Comparison of ENCODE assay signal across 15 cellular contexts in genomic region chr4:54359919-54360650, GRCh38.
A peak's percentile ranks its signal among the peaks of the same experiment; 100 is the strongest.
DNase-seq lines count a peak whose midpoint lies in the region; ATAC-seq and TF ChIP-seq lines count a peak whose summit lies in the region.
"Had no signal": no experiment of that assay in that cellular context is flagged by ENCODE, and none has a peak within 500 bp of the region (broad histone marks: within the 10 kb centered on the region; RNA-seq: fewer than 3 reads in every experiment).

No MANE protein-coding gene starts in this region.

- no peak overlapping the region for H3K4me3 Mint-ChIP-seq in activated CD4-positive, alpha-beta T cell treated with anti-CD3 and anti-CD28 coated beads, Interleukin-2, amount 10 ng/mL, durations not matched to agents 24 days and 14 days
- H3K4me3 Mint-ChIP-seq in activated T-cell treated with anti-CD3 and anti-CD28 coated beads, Interleukin-2, amount 50 U/mL, for 24 hours = no peak overlapping the region
- H3K4me3 Mint-ChIP-seq in nephron progenitor cell = no peak overlapping the region
- H3K4me3 Mint-ChIP-seq: CD8-positive, alpha-beta T cell; HFFc6; T-cell had no signal

- ATAC-seq in GM21360 (IDR thresholded peaks at IDR 0.05; ENCODE audit: unreplicated experiment) (peak; percentile 80), HG03108 (IDR thresholded peaks at IDR 0.05; ENCODE audit: unreplicated experiment) (peak; percentile 52)
- ATAC-seq: CD8-positive, alpha-beta T cell; T-cell had no signal

- intact Hi-C loops in activated CD4-positive, alpha-beta T cell treated with anti-CD3 and anti-CD28 coated beads, Interleukin-2, amount 10 ng/mL, durations not matched to agents 24 days and 14 days (cut with micrococcal nuclease) = no loop called here

- no peak overlapping the region for H3K4me3 ChIP-seq in GM12865 (ENCODE audit: low read depth, low read length)
- H3K4me3 ChIP-seq: PC-9 had no signal

- H3K4me1 Mint-ChIP-seq in activated CD4-positive, alpha-beta T cell treated with anti-CD3 and anti-CD28 coated beads, Interleukin-2, amount 10 ng/mL, durations not matched to agents 24 days and 14 days = no peaks in the 10 kb centered on the region
- no peaks in the 10 kb centered on the region for H3K4me1 Mint-ChIP-seq in activated T-cell treated with anti-CD3 and anti-CD28 coated beads, Interleukin-2, amount 50 U/mL, for 24 hours (ENCODE audit: low read depth)
- no peaks in the 10 kb centered on the region for H3K4me1 Mint-ChIP-seq in nephron progenitor cell
- H3K4me1 Mint-ChIP-seq: T-cell had no signal

- peaks cover 4% of the 10 kb centered on the region for H3K27me3 Mint-ChIP-seq in activated CD4-positive, alpha-beta T cell treated with anti-CD3 and anti-CD28 coated beads, Interleukin-2, amount 10 ng/mL, durations not matched to agents 24 days and 14 days
- H3K27me3 Mint-ChIP-seq in activated T-cell treated with anti-CD3 and anti-CD28 coated beads, Interleukin-2, amount 50 U/mL, for 24 hours = peaks cover 3% of the 10 kb centered on the region
- peaks cover 3% of the 10 kb centered on the region for H3K27me3 Mint-ChIP-seq in nephron progenitor cell (ENCODE audit: low read depth, poor library complexity)

- H3K27ac Mint-ChIP-seq in activated CD4-positive, alpha-beta T cell treated with anti-CD3 and anti-CD28 coated beads, Interleukin-2, amount 10 ng/mL, durations not matched to agents 24 days and 14 days = no peak overlapping the region
- H3K27ac Mint-ChIP-seq in activated T-cell treated with anti-CD3 and anti-CD28 coated beads, Interleukin-2, amount 50 U/mL, for 24 hours = no peak overlapping the region
- H3K27ac Mint-ChIP-seq in nephron progenitor cell = no peak overlapping the region
- H3K27ac Mint-ChIP-seq: CD8-positive, alpha-beta T cell; HFFc6; T-cell had no signal

- H3K9me3 Mint-ChIP-seq in activated CD4-positive, alpha-beta T cell treated with anti-CD3 and anti-CD28 coated beads, Interleukin-2, amount 10 ng/mL, durations not matched to agents 24 days and 14 days = peaks cover 4% of the 10 kb centered on the region
- H3K9me3 Mint-ChIP-seq in activated T-cell treated with anti-CD3 and anti-CD28 coated beads, Interleukin-2, amount 50 U/mL, for 24 hours = no peaks in the 10 kb centered on the region
- no peaks in the 10 kb centered on the region for H3K9me3 Mint-ChIP-seq in nephron progenitor cell
- H3K9me3 Mint-ChIP-seq: CD8-positive, alpha-beta T cell; HFFc6 had no signal

- DNase-seq in GM12865 (ENCODE audit: low read depth) = peak; percentile 25
- DNase-seq in NCI-H69 (lab: John Stamatoyannopoulos, UW) = peak; percentile 62
- DNase-seq in activated CD4-positive, alpha-beta T cell treated with anti-CD3 and anti-CD28 coated beads, Interleukin-2, amount 10 ng/mL, durations not matched to agents 24 days and 14 days = no peak
- no peak for DNase-seq in activated T-cell treated with anti-CD3 and anti-CD28 coated beads, Interleukin-2, amount 50 U/mL, for 24 hours
- no peak for DNase-seq in nephron progenitor cell
- DNase-seq: BE2C; CD8-positive, alpha-beta T cell; HFFc6; NCI-H1694 treated with DMSO at 0.1 percent for 48 hours; NCI-H524; PC-9; T-cell; T1000 had no signal

- no peak for TF ChIP-seq CTCF in GM12865 (IDR thresholded peaks at IDR 0.05; ENCODE audit: insufficient read depth, low read depth, low read length, missing control alignments)
- TF ChIP-seq CTCF in nephron progenitor cell (IDR thresholded peaks at IDR 0.05) = no peak

- no peaks in the 10 kb centered on the region for H3K36me3 Mint-ChIP-seq in activated CD4-positive, alpha-beta T cell treated with anti-CD3 and anti-CD28 coated beads, Interleukin-2, amount 10 ng/mL, durations not matched to agents 24 days and 14 days (ENCODE audit: low read depth)
- H3K36me3 Mint-ChIP-seq in activated T-cell treated with anti-CD3 and anti-CD28 coated beads, Interleukin-2, amount 50 U/mL, for 24 hours (ENCODE audit: low read depth) = no peaks in the 10 kb centered on the region
- H3K36me3 Mint-ChIP-seq in nephron progenitor cell (ENCODE audit: low read depth) = no peaks in the 10 kb centered on the region
- H3K36me3 Mint-ChIP-seq: CD8-positive, alpha-beta T cell; T-cell had no signal

Comparison
In these comparisons a context has a peak if more than half of its experiments do, and no peak if none do; other contexts are left out.
1. DNase-seq: peak in GM12865 (single experiment) and NCI-H69 (single experiment); none in activated CD4-positive, alpha-beta T cell treated with anti-CD3 and anti-CD28 coated beads, Interleukin-2, amount 10 ng/mL, durations not matched to agents 24 days and 14 days (single experiment), activated T-cell treated with anti-CD3 and anti-CD28 coated beads, Interleukin-2, amount 50 U/mL, for 24 hours (single experiment) and nephron progenitor cell (single experiment).